Comparison of ENCODE assay signal across 8 cellular contexts in the genomic region with DNA sequence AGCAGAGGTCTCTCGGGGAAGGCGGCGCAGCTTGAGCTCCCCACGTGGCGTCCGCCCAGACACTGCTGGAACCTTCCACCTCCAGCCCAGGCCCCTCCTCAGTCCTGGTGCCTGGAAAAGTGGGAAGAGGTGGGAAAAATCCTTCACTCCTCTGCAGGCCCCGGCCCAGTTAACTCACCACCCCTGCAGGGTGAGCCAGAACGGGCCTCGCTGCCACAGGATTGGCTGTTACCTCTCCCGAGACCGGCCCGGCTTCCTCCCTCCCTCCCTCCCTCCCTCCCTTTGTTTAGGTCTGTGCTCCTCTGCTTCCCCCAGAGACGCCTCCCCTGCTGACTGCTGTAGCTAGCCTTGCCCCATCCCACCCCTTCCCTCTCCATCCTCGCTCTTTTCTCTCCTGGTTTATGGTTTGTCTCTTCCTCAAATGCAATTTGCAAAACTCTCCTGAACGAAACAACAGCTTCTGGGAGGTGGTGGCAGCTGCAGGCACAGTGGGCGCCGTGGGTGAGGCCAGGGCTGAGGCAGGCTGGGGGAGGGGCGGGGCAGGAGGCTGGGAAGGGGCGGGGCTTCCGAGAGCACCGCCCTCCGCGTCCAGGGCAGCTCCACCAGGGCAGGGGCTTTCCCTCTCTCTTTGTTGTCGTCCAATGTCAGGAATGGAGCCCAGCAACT. TPM values are rescaled to one million over a fixed set of nuclear protein-coding genes. Genes with fewer than 3 reads are reported as not detected.
A peak's percentile ranks its signal among the peaks of the same experiment; 100 is the strongest.
DNase-seq lines count a peak whose midpoint lies in the region; ATAC-seq and TF ChIP-seq lines count a peak whose summit lies in the region.

No MANE protein-coding gene starts in this region.

- H3K27ac ChIP-seq in body of pancreas (peak overlapping the region in 1 of 4 donors; percentile 53), layer of hippocampus (ENCODE audit: low read depth, low read length) (peak overlapping the region; percentile 96)

- no peak for TF ChIP-seq POLR2A in body of pancreas (IDR thresholded peaks at IDR 0.05)

- no peaks in the 10 kb centered on the region for H3K36me3 ChIP-seq in body of pancreas (replicated peaks in 1 of 2; ENCODE audit: insufficient read depth in 1 of 2, low read depth in 2 of 2)

- peak overlapping the region in 1 of 2 donors; percentile 68 for H3K4me3 Mint-ChIP-seq in stimulated activated naive CD8-positive, alpha-beta T cell treated with anti-CD3 and anti-CD28 coated beads, Interleukin-15, amount 100 ng/mL, for 72 hours

- 46 to 49% methylated on average over 24 of the region's 24 CpGs for WGBS in body of pancreas, 2 donors

- no peaks in the 10 kb centered on the region for H3K27me3 Mint-ChIP-seq in stimulated activated naive CD8-positive, alpha-beta T cell treated with anti-CD3 and anti-CD28 coated beads, Interleukin-15, amount 100 ng/mL, for 72 hours

- peak; percentile 39 for ATAC-seq in body of pancreas
- ATAC-seq in stimulated activated naive CD8-positive, alpha-beta T cell treated with anti-CD3 and anti-CD28 coated beads, Interleukin-15, amount 100 ng/mL, for 72 hours: peak; percentile 61
- ATAC-seq in GM19324 (IDR thresholded peaks at IDR 0.05; ENCODE audit: low FRiP score, unreplicated experiment): no peak
- ATAC-seq in GM21515 (IDR thresholded peaks at IDR 0.05; ENCODE audit: unreplicated experiment): no peak

- no peak overlapping the region for H3K4me3 ChIP-seq in body of pancreas

- H3K27ac Mint-ChIP-seq in stimulated activated naive CD8-positive, alpha-beta T cell treated with anti-CD3 and anti-CD28 coated beads, Interleukin-15, amount 100 ng/mL, for 72 hours: peak overlapping the region in 1 of 2 donors; percentile 31

- H3K9me3 Mint-ChIP-seq in stimulated activated naive CD8-positive, alpha-beta T cell treated with anti-CD3 and anti-CD28 coated beads, Interleukin-15, amount 100 ng/mL, for 72 hours: no peaks in the 10 kb centered on the region

- H3K4me1 ChIP-seq in body of pancreas: peaks cover 6% of the 10 kb centered on the region

- H3K9me3 ChIP-seq in body of pancreas: no peaks in the 10 kb centered on the region

- no peaks in the 10 kb centered on the region for H3K27me3 ChIP-seq in body of pancreas
- H3K27me3 ChIP-seq in layer of hippocampus (ENCODE audit: control insufficient read depth, insufficient read depth, low read length): no peaks in the 10 kb centered on the region

- TF ChIP-seq CTCF in body of pancreas (IDR thresholded peaks at IDR 0.05): no peak

- intact Hi-C loops in body of pancreas (cut with DNase I): no loop called here

- H3K4me1 Mint-ChIP-seq in stimulated activated naive CD8-positive, alpha-beta T cell treated with anti-CD3 and anti-CD28 coated beads, Interleukin-15, amount 100 ng/mL, for 72 hours: peaks cover 8% of the 10 kb centered on the region

- DNase-seq in NCI-H524 (lab: John Stamatoyannopoulos, UW) (peak; percentile 18 to 58), NCI-H524 treated with DMSO at 0.1 percent for 48 hours (lab: John Stamatoyannopoulos, UW) (no peak), NCI-H2171 treated with DMSO at 0.1 percent for 48 hours (lab: John Stamatoyannopoulos, UW) (peak; percentile 91), body of pancreas (peak in 1 of 4 donors; percentile 51)
- DNase-seq in stimulated activated naive CD8-positive, alpha-beta T cell treated with anti-CD3 and anti-CD28 coated beads, Interleukin-15, amount 100 ng/mL, for 72 hours: peak in 1 of 2 donors; percentile 36

RNA-seq across cellular contexts. Expression of a gene that starts 6.5 kb away (rescaled TPM):
- under 1 TPM in 1 of 2 donors, not detected in 1; 0.26 TPM for total RNA-seq in body of pancreas

RNA-seq across cellular contexts. Expression of a gene that starts 39.8 kb away (rescaled TPM):
- 10 to 100 TPM in 1 of 2 donors, 1 to 10 TPM in 1; 5.6 to 11.2 TPM for total RNA-seq in body of pancreas

Comparison
In these comparisons a context has a peak if more than half of its experiments do, and no peak if none do; other contexts are left out.
1. ATAC-seq: peak in body of pancreas (single experiment) and stimulated activated naive CD8-positive, alpha-beta T cell treated with anti-CD3 and anti-CD28 coated beads, Interleukin-15, amount 100 ng/mL, for 72 hours (single experiment); none in GM19324 (single experiment) and GM21515 (single experiment).